9 cellular contexts compared by ENCODE assay signal in the genomic region with DNA sequence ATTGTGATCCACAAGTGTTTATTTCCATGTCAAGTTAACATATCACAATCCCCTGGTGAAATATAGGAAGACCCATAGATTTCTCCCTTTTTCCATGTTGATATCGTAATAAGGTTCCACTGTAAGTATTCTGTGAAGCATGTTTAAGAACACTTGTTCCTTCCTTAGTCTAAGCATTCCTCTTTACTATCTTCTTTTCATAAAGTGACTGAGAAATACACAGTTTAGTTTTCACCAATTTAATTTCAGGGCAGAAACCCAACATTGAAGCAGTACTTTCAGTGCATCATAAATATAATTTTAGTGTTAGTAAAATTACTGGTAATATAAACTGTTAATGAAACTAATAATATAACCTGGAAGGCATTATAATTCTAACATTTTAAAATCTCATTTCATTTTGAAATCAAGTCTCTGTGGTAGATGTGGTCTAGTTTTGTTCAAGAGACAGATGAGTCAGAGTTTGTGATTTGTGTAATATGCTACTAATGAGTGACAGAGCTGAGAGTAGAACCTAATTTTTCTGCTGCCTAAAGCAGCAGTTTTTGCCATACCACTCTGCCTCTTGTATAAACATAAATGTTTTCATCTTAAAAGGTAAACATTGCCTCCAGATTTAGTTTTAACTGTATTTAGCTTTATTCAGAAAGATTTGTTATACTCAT.
DNase-seq lines count a peak whose midpoint lies in the region; ATAC-seq and TF ChIP-seq lines count a peak whose summit lies in the region.
"Had no signal": no experiment of that assay in that cellular context is flagged by ENCODE, and none has a peak within 500 bp of the region (broad histone marks: within the 10 kb centered on the region; RNA-seq: fewer than 3 reads in every experiment).

No MANE protein-coding gene starts in this region.

- 88 to 97% (median 93%) methylated on average over 1 of the region's 1 CpG for whole genome bisulfite sequencing in psoas muscle, 3 donors

- H3K4me1 ChIP-seq in psoas muscle = no peaks in the 10 kb centered on the region

- H3K36me3 Mint-ChIP-seq in T-cell = peaks cover 64% of the 10 kb centered on the region

- no peaks in the 10 kb centered on the region for H3K9me3 Mint-ChIP-seq in T-cell

- no peaks in the 10 kb centered on the region for H3K9me3 ChIP-seq in psoas muscle
- H3K9me3 ChIP-seq: SJSA1 had no signal

- H3K4me3 Mint-ChIP-seq in T-cell = no peak overlapping the region

- no peak for DNase-seq in T-cell
- DNase-seq in non-pigmented ciliary epithelial cell (ENCODE audit: low read depth) = peak; percentile 17
- DNase-seq in superior temporal gyrus (ENCODE audit: extremely low spot score) = no peak
- no peak for DNase-seq in psoas muscle
- no peak for DNase-seq in NCI-H1105 (lab: John Stamatoyannopoulos, UW)
- DNase-seq: MM.1S had no signal

- no peak for TF ChIP-seq CTCF in psoas muscle (IDR thresholded peaks at IDR 0.05)

- no peak overlapping the region for H3K4me3 ChIP-seq in psoas muscle
- H3K4me3 ChIP-seq: SJSA1 had no signal

- no peaks in the 10 kb centered on the region for H3K27me3 ChIP-seq in psoas muscle (ENCODE audit: insufficient read depth in 3 of 3, low read length in 2 of 3)
- H3K27me3 ChIP-seq: SJSA1 had no signal

- no peaks in the 10 kb centered on the region for H3K27me3 Mint-ChIP-seq in T-cell

- peak overlapping the region; percentile 69 to 74 for H3K27ac Mint-ChIP-seq in T-cell

- POLR2A ChIA-PET in T-cell (lab: Charles Lee) = no interaction called here

- peaks cover 24 to 50% (median 33%) of the 10 kb centered on the region in 3 donors for H3K4me1 Mint-ChIP-seq in T-cell

- CTCF ChIA-PET in T-cell (lab: Charles Lee) = no interaction called here

- ATAC-seq in GM18907 (IDR thresholded peaks at IDR 0.05; ENCODE audit: unreplicated experiment) (peak; percentile 94), HG02798 (IDR thresholded peaks at IDR 0.05; ENCODE audit: poor library complexity, unreplicated experiment) (peak; percentile 62), T-cell (replicated peaks in 1 of 4) (peak in 1 of 4 experiments; percentile 37), psoas muscle (no peak)

- intact Hi-C loops in psoas muscle (cut with DNase I) = no loop called here

- peaks cover 11 to 95% of the 10 kb centered on the region in 2 donors for H3K36me3 ChIP-seq in psoas muscle (ENCODE audit: insufficient read depth in 1 of 2, low read depth in 1 of 2)
- H3K36me3 ChIP-seq: SJSA1 had no signal

- no peak overlapping the region for H3K27ac ChIP-seq in psoas muscle
- H3K27ac ChIP-seq: SJSA1 had no signal

Comparison
In these comparisons a context has a peak if more than half of its experiments do, and no peak if none do; other contexts are left out.
1. ATAC-seq: peak in GM18907 (single experiment) and HG02798 (single experiment); none in psoas muscle (0 of 4).